In the genomic region with DNA sequence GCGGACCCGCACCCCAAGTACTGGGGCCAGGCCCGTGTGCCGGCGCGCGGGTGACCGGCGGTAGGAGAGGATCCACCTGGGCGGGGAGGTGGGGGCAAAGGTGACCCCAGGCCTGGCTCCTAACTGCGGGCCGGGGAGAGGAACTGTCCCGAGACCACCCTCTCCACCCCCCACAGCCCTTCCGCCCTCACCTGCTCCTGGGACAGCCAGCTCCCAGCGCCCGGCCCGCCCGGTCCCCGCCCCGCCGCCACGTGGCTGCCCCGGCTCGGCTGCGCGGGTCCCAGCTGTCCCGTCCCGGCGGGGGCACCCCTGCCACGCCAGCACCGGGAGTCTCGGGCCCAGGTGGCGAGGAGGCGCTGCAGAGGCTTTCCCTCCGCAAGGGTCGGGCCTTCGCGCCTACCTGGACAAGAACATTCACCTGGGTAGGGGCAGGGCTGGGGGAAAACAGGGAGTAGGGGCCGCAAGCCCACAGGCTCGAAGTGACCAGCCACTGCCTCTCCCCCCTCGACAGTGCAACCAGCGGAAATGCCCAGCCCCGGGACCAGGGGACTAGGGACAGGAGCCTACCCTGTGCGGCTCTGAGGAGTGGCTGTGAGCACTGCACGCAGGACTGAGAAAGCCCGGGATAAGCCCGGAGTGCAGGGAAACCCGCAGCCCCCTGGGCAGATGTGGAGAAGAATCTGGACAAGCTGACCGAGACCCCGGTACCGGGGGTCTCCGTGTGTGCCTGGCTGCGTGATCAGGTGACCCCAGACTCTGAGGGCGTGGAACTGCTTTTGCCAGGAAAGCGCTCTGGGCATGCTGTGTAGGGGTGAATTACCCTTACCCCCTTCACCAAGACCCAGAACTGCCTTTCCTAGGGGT, we compare ENCODE assay signal across 9 cellular contexts. TPM values are rescaled to one million over a fixed set of nuclear protein-coding genes. Genes with fewer than 3 reads are reported as not detected.
DNase-seq lines count a peak whose midpoint lies in the region; ATAC-seq, FAIRE-seq and TF ChIP-seq lines count a peak whose summit lies in the region.
"Had no signal": no experiment of that assay in that cellular context is flagged by ENCODE, and none has a peak within 500 bp of the region (broad histone marks: within the 10 kb centered on the region; RNA-seq: fewer than 3 reads in every experiment).

A gene with protein sequence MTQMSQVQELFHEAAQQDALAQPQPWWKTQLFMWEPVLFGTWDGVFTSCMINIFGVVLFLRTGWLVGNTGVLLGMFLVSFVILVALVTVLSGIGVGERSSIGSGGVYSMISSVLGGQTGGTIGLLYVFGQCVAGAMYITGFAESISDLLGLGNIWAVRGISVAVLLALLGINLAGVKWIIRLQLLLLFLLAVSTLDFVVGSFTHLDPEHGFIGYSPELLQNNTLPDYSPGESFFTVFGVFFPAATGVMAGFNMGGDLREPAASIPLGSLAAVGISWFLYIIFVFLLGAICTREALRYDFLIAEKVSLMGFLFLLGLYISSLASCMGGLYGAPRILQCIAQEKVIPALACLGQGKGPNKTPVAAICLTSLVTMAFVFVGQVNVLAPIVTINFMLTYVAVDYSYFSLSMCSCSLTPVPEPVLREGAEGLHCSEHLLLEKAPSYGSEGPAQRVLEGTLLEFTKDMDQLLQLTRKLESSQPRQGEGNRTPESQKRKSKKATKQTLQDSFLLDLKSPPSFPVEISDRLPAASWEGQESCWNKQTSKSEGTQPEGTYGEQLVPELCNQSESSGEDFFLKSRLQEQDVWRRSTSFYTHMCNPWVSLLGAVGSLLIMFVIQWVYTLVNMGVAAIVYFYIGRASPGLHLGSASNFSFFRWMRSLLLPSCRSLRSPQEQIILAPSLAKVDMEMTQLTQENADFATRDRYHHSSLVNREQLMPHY (minus strand): TSS at position 240 of the 864 bp plus-strand sequence. CDS start 1,399 bp downstream, outside the sequence.

- TF ChIP-seq CTCF in foreskin fibroblast (IDR thresholded peaks at IDR 0.05; ENCODE audit: low read depth, low read length) (no peak), pancreas (IDR thresholded peaks at IDR 0.05) (no peak)

- H3K9ac ChIP-seq in ES-I3 (ENCODE audit: low read depth, low read length) (peak within 1 kb of the TSS; percentile 75), NT2/D1 (ENCODE audit: insufficient read length, low read depth) (peak within 1 kb of the TSS; percentile 97)

- peak within 1 kb of the TSS; percentile 14 to 83 (median 53) for H3K27ac ChIP-seq in pancreas
- H3K27ac ChIP-seq: neutrophil had no signal

- H3K36me3 ChIP-seq in ES-I3 (ENCODE audit: insufficient read depth, low read length) = no peaks in the 10 kb centered on the region; the same call in 1 of the 2 replicates
- H3K36me3 ChIP-seq in NT2/D1 (ENCODE audit: insufficient read depth, insufficient read length, low read length) = peaks cover 3% of the 10 kb centered on the region
- no peaks in the 10 kb centered on the region for H3K36me3 ChIP-seq in pancreas
- H3K36me3 ChIP-seq: neutrophil had no signal

- peak within 1 kb of the TSS; percentile 79 for H3K4me3 ChIP-seq in NT2/D1 (ENCODE audit: insufficient read length, low read depth)
- peak within 1 kb of the TSS; percentile 38 to 46 for H3K4me3 ChIP-seq in foreskin fibroblast (ENCODE audit: low read depth in 1 of 2, low read length in 2 of 2)
- H3K4me3 ChIP-seq in pancreas = peak within 1 kb of the TSS; percentile 64 to 88 (median 74)

- H3K4me1 ChIP-seq in ES-I3 (ENCODE audit: insufficient read depth, low read length) (peaks cover 7% of the 10 kb centered on the region; the same call in 1 of the 2 replicates), NT2/D1 (ENCODE audit: insufficient read depth, insufficient read length) (no peaks in the 10 kb centered on the region), pancreas (peaks cover 3 to 6% (median 6%) of the 10 kb centered on the region in 3 donors)

- DNase-seq in NT2/D1 (ENCODE audit: low read depth, low spot score) = no peak
- DNase-seq in foreskin fibroblast = no peak
- DNase-seq in pancreas = peak; percentile 39 to 86 (median 56)
- no peak for DNase-seq in NCI-H2107 (lab: John Stamatoyannopoulos, UW)
- no peak for DNase-seq in stimulated activated CD4-positive, alpha-beta T cell treated with anti-CD3 and anti-CD28 coated beads, Interleukin-2, amount 100 ng/mL, for 48 hours

- FAIRE-seq in pancreas (lab: Jason Lieb, UNC) = no peak

- H3K9me3 ChIP-seq in ES-I3 (ENCODE audit: control insufficient read depth, insufficient read depth, low read length) (no peaks in the 10 kb centered on the region), NT2/D1 (ENCODE audit: insufficient read depth, low read length) (no peaks in the 10 kb centered on the region), pancreas (no peaks in the 10 kb centered on the region)
- H3K9me3 ChIP-seq: neutrophil had no signal

- peaks cover 8% of the 10 kb centered on the region for H3K27me3 ChIP-seq in NT2/D1 (ENCODE audit: insufficient read depth, insufficient read length)
- no peaks in the 10 kb centered on the region for H3K27me3 ChIP-seq in pancreas

- 5 to 6% methylated on average over 47 to 55 of the region's 55 CpGs for WGBS in pancreas, 2 donors

- ATAC-seq in pancreas = peak; percentile 79 to 88 (median 84)
- no peak for ATAC-seq in HG02571 (IDR thresholded peaks at IDR 0.05; ENCODE audit: unreplicated experiment)
- ATAC-seq in HG03139 (IDR thresholded peaks at IDR 0.05; ENCODE audit: unreplicated experiment) = no peak

- intact Hi-C loops in pancreas (cut with DNase I) = no loop called here

RNA-seq across cellular contexts. Expression of the gene that starts here (rescaled TPM):
- 10 to 100 TPM in 5 of 6 donors, 1 to 10 TPM in 1; 9.5 to 16.2 (median 14.3) TPM for total RNA-seq in pancreas
- polyA plus RNA-seq in pancreas = 1 to 10 TPM; 6.6 to 8.5 TPM

Comparison
In these comparisons a context has a peak if more than half of its experiments do, and no peak if none do; other contexts are left out.
1. DNase-seq: peak in pancreas (6 of 6); none in NT2/D1 (single experiment), foreskin fibroblast (0 of 2), NCI-H2107 (single experiment) and stimulated activated CD4-positive, alpha-beta T cell treated with anti-CD3 and anti-CD28 coated beads, Interleukin-2, amount 100 ng/mL, for 48 hours (0 of 2).
2. ATAC-seq: peak in pancreas (4 of 4); none in HG02571 (single experiment) and HG03139 (single experiment).
3. Peak in every context shown above with its lines, with median percentiles within 50 percentile points of each other: H3K4me3 ChIP-seq.